ENCODE assay signal across 22 cellular contexts in the genomic region with DNA sequence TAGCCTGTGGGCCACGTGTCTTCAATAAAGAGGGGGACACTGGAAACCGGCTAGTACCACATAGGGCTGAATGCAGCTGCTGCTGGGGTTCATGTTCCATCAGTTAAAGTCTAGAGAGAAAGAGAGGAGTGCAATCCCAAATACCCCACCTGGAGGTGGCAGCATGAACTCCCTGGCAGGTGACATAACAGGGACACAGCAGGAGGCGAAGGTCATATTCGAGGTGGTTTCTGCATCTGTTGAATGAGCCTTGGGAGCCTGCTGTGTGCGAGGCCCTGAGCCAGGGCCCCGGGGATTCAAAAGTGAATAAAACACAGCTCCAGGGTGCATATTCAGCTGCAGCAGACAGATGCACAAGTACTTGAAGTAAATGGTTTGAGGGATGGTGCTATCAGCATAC.
DNase-seq lines count a peak whose midpoint lies in the region; ATAC-seq and TF ChIP-seq lines count a peak whose summit lies in the region.
"Had no signal": no experiment of that assay in that cellular context is flagged by ENCODE, and none has a peak within 500 bp of the region (broad histone marks: within the 10 kb centered on the region; RNA-seq: fewer than 3 reads in every experiment).

No MANE protein-coding gene starts in this region.

- ATAC-seq in stimulated activated effector memory CD8-positive, alpha-beta T cell treated with anti-CD3 and anti-CD28 coated beads, Interleukin-12 subunit alpha, Interleukin-12 subunit beta, amount 100 ng/mL, for 72 hours: peak; percentile 26
- ATAC-seq: natural killer cell; stimulated activated naive B cell treated with anti-CD40 and anti-IgM and Interleukin-4, amounts not matched to agents 10 μg/mL and 1 μg/mL and 100 μg/mL, for 72 hours; T-cell had no signal

- WGBS in mammary epithelial cell (ENCODE audit: low coverage, missing lambda C conversion rate): 91% methylated on average over 5 of the region's 6 CpGs

- no peaks in the 10 kb centered on the region for H3K36me3 ChIP-seq in mammary epithelial cell (ENCODE audit: insufficient read depth, low read length)
- H3K36me3 ChIP-seq: BLaER1 treated with 17β-estradiol and CSF1 and Interleukin-3, amounts not matched to agents 10 nM and 100 nM; tibial nerve; WERI-Rb-1 had no signal

- no peaks in the 10 kb centered on the region for H3K79me2 ChIP-seq in mammary epithelial cell (ENCODE audit: insufficient read depth, low read length)

- peaks cover 37% of the 10 kb centered on the region for H3K4me1 ChIP-seq in mammary epithelial cell (ENCODE audit: insufficient read depth, low read length)
- H3K4me1 ChIP-seq: tibial nerve had no signal

- no peaks in the 10 kb centered on the region for H3K4me1 Mint-ChIP-seq in stimulated activated effector memory CD8-positive, alpha-beta T cell treated with anti-CD3 and anti-CD28 coated beads, Interleukin-12 subunit alpha, Interleukin-12 subunit beta, amount 100 ng/mL, for 72 hours
- H3K4me1 Mint-ChIP-seq: natural killer cell, T-cell had no signal

- no peak overlapping the region for H3K4me3 ChIP-seq in choroid plexus epithelial cell (ENCODE audit: low read depth, low read length)
- no peak overlapping the region for H3K4me3 ChIP-seq in mammary epithelial cell (replicated peaks in 1 of 3; ENCODE audit: insufficient read depth in 1 of 3, low read depth in 2 of 3, low read length in 3 of 3)
- H3K4me3 ChIP-seq: BLaER1 treated with 17β-estradiol and CSF1 and Interleukin-3, amounts not matched to agents 10 nM and 100 nM; lung; tibial nerve had no signal

- no peaks in the 10 kb centered on the region for H4K20me1 ChIP-seq in mammary epithelial cell (ENCODE audit: insufficient read depth, low read length)
- H4K20me1 ChIP-seq: BLaER1 treated with 17β-estradiol and CSF1 and Interleukin-3, amounts not matched to agents 10 nM and 100 nM had no signal

- DNase-seq in DMS153 (lab: John Stamatoyannopoulos, UW) (peak; percentile 35), DMS153 treated with DMSO at 0.1 percent for 48 hours (lab: John Stamatoyannopoulos, UW; ENCODE audit: unreplicated experiment) (no peak), NCI-H345 (lab: John Stamatoyannopoulos, UW) (peak; percentile 99), choroid plexus epithelial cell (ENCODE audit: low read depth) (peak; percentile 16), mammary epithelial cell (no peak), kidney glomerular epithelial cell (lab: John Stamatoyannopoulos, UW) (no peak), foreskin melanocyte (no peak)
- DNase-seq in stimulated activated effector memory CD8-positive, alpha-beta T cell treated with anti-CD3 and anti-CD28 coated beads, Interleukin-12 subunit alpha, Interleukin-12 subunit beta, amount 100 ng/mL, for 72 hours (ENCODE audit: low spot score in 2 of 2): no peak
- DNase-seq: activated CD8-positive, alpha-beta memory T cell treated with anti-CD3 and anti-CD28 coated beads for 24 hours; cerebellar nuclear complex; DMS79; natural killer cell; NCI-H1694; NK-92 treated with Interleukin-12 subunit alpha and Interleukin-12 subunit beta, amount 100 ng/mL, for 24 hours; stimulated activated naive B cell treated with anti-CD40 and anti-IgM and Interleukin-4, amounts not matched to agents 10 μg/mL and 1 μg/mL and 100 μg/mL, for 72 hours; T-cell; WERI-Rb-1 had no signal

- no TSS peak for BruUV-seq in mammary epithelial cell (replicated peaks; lab: Mats Ljungman, UMichigan)

- intact Hi-C loops in mammary epithelial cell (cut with micrococcal nuclease): no loop called here

- TF ChIP-seq CTCF in choroid plexus epithelial cell (conservative IDR thresholded peaks at IDR 0.05; ENCODE audit: low read depth, low read length) (peak; percentile 27), mammary epithelial cell (conservative IDR thresholded peaks at IDR 0.05 in 1 of 2, IDR thresholded peaks at IDR 0.05 in 1 of 2; ENCODE audit: extremely low read depth in 1 of 2, insufficient read depth in 1 of 2, low read depth in 1 of 2, low read length in 2 of 2) (peak in 1 of 2 donors; percentile 12)

- no peaks in the 10 kb centered on the region for H3K27me3 ChIP-seq in mammary epithelial cell (ENCODE audit: insufficient read depth, low read length)
- H3K27me3 ChIP-seq: BLaER1 treated with 17β-estradiol and CSF1 and Interleukin-3, amounts not matched to agents 10 nM and 100 nM; tibial nerve had no signal

- no peak overlapping the region for H3K9ac ChIP-seq in mammary epithelial cell (ENCODE audit: insufficient read depth, low read length)
- H3K9ac ChIP-seq: BLaER1 treated with 17β-estradiol and CSF1 and Interleukin-3, amounts not matched to agents 10 nM and 100 nM had no signal

- CTCF ChIA-PET in mammary epithelial cell (lab: Charles Lee; ENCODE audit: low non-redundant PET): interaction anchor here (0.6 kb wide), 1 partner anchor 10 kb away, joined by 3 read pairs; no protein-coding TSS in a partner anchor

- H3K9me3 ChIP-seq in mammary epithelial cell (replicated peaks; ENCODE audit: insufficient read depth, low read length): no peaks in the 10 kb centered on the region

- H3K4me2 ChIP-seq in mammary epithelial cell (ENCODE audit: insufficient read depth, low read depth, low read length): no peak overlapping the region

- dilution Hi-C loops in mammary epithelial cell (cut with HindIII; ENCODE audit: low sequenced_read_pairs): no loop called here

- H3K27ac ChIP-seq in mammary epithelial cell (ENCODE audit: insufficient read depth, low read depth, low read length): no peak overlapping the region
- H3K27ac ChIP-seq: 22Rv1; BLaER1 treated with 17β-estradiol and CSF1 and Interleukin-3, amounts not matched to agents 10 nM and 100 nM; tibial nerve; WERI-Rb-1 had no signal

- in situ Hi-C loops in mammary epithelial cell (cut with MboI; ENCODE audit: low sequenced_read_pairs in 2 of 2): loop anchor here in 1 of 2 donors (25.0 kb wide), 2 partner anchors 191 to 716 kb away; no protein-coding TSS in a partner anchor

- no peaks in the 10 kb centered on the region for H3K36me3 Mint-ChIP-seq in stimulated activated effector memory CD8-positive, alpha-beta T cell treated with anti-CD3 and anti-CD28 coated beads, Interleukin-12 subunit alpha, Interleukin-12 subunit beta, amount 100 ng/mL, for 72 hours
- H3K36me3 Mint-ChIP-seq: natural killer cell; stimulated activated naive B cell treated with anti-CD40 and anti-IgM and Interleukin-4, amounts not matched to agents 10 μg/mL and 1 μg/mL and 100 μg/mL, for 72 hours; T-cell had no signal

- H3K4me3 Mint-ChIP-seq in stimulated activated effector memory CD8-positive, alpha-beta T cell treated with anti-CD3 and anti-CD28 coated beads, Interleukin-12 subunit alpha, Interleukin-12 subunit beta, amount 100 ng/mL, for 72 hours: no peak overlapping the region
- H3K4me3 Mint-ChIP-seq: natural killer cell; stimulated activated naive B cell treated with anti-CD40 and anti-IgM and Interleukin-4, amounts not matched to agents 10 μg/mL and 1 μg/mL and 100 μg/mL, for 72 hours; T-cell had no signal

- no peaks in the 10 kb centered on the region for H3K9me3 Mint-ChIP-seq in stimulated activated effector memory CD8-positive, alpha-beta T cell treated with anti-CD3 and anti-CD28 coated beads, Interleukin-12 subunit alpha, Interleukin-12 subunit beta, amount 100 ng/mL, for 72 hours
- H3K9me3 Mint-ChIP-seq: natural killer cell had no signal

- no peak overlapping the region for H2AFZ ChIP-seq in mammary epithelial cell (ENCODE audit: low read depth, low read length)

- no peak overlapping the region for H3K27ac Mint-ChIP-seq in stimulated activated effector memory CD8-positive, alpha-beta T cell treated with anti-CD3 and anti-CD28 coated beads, Interleukin-12 subunit alpha, Interleukin-12 subunit beta, amount 100 ng/mL, for 72 hours
- H3K27ac Mint-ChIP-seq: natural killer cell, progenitor cell of endocrine pancreas, T-cell had no signal

Comparison
In these comparisons a context has a peak if more than half of its experiments do, and no peak if none do; other contexts are left out.
1. DNase-seq: peak in DMS153 (single experiment), NCI-H345 (single experiment) and choroid plexus epithelial cell (single experiment); none in DMS153 treated with DMSO at 0.1 percent for 48 hours (single experiment), stimulated activated effector memory CD8-positive, alpha-beta T cell treated with anti-CD3 and anti-CD28 coated beads, Interleukin-12 subunit alpha, Interleukin-12 subunit beta, amount 100 ng/mL, for 72 hours (0 of 2), mammary epithelial cell (single experiment), kidney glomerular epithelial cell (single experiment) and foreskin melanocyte (single experiment).